In genomic region chr19:54430306-54431254, GRCh38 we compare ENCODE assay signal across 8 cellular contexts. TPM values are rescaled to one million over a fixed set of nuclear protein-coding genes. Genes with fewer than 3 reads are reported as not detected.
DNase-seq lines count a peak whose midpoint lies in the region; ATAC-seq and TF ChIP-seq lines count a peak whose summit lies in the region.

No MANE protein-coding gene starts in this region.

- peak; percentile 64 for TF ChIP-seq CTCF in PC-9 (conservative IDR thresholded peaks at IDR 0.05)

- DNase-seq in DMS 273 (lab: John Stamatoyannopoulos, UW; ENCODE audit: unreplicated experiment) (peak; percentile 55), DMS 273 treated with DMSO at 0.1 percent for 48 hours (lab: John Stamatoyannopoulos, UW) (no peak), PC-9 (peak; percentile 81 to 85)
- DNase-seq in stimulated activated CD4-positive, alpha-beta T cell treated with anti-CD3 and anti-CD28 coated beads, Interleukin-1b, Interleukin-23, amount 100 ng/mL, for 24 hours (ENCODE audit: low read depth in 4 of 4, low spot score in 1 of 4), result peak in 3 of 4 experiments; percentile 18 to 40 (median 36)

- peak overlapping the region; percentile 68; the same call in 1 of the 2 replicates for H2AFZ ChIP-seq in PC-9

- H3K9me3 ChIP-seq in PC-9 (ENCODE audit: insufficient read depth, low read depth) (no peaks in the 10 kb centered on the region), iPS-18c (ENCODE audit: control insufficient read depth, insufficient read depth, low read length) (no peaks in the 10 kb centered on the region)

- no peak for ATAC-seq in HG02763 (IDR thresholded peaks at IDR 0.05; ENCODE audit: unreplicated experiment)
- no peak for ATAC-seq in GM18909 (IDR thresholded peaks at IDR 0.05; ENCODE audit: poor library complexity, unreplicated experiment)

- H3K4me3 ChIP-seq in PC-9, result peak overlapping the region; percentile 59
- peak overlapping the region; percentile 50; the same call in 1 of the 2 replicates for H3K4me3 ChIP-seq in iPS-18c (ENCODE audit: insufficient read depth, low read depth, low read length)

- POLR2A ChIA-PET in PC-9 (lab: Charles Lee; ENCODE audit: unreplicated experiment), result interaction anchor here (0.5 to 1.2 kb wide), 7 partner anchors 18 to 1903 kb away, joined by 3 to 19 read pairs (median 7); partner anchors contain the start of gene LENG8

- intact Hi-C loops in PC-9 (cut with micrococcal nuclease; ENCODE audit: unreplicated experiment), result loop anchor here (1.0 kb wide), 1 partner anchor 34 kb away; no protein-coding TSS in a partner anchor

- H3K27me3 ChIP-seq in PC-9 (ENCODE audit: insufficient read depth, low read depth), result no peaks in the 10 kb centered on the region

- peaks cover 41% of the 10 kb centered on the region for H3F3A ChIP-seq in PC-9 (ENCODE audit: insufficient read depth, low read depth)

- H3K9me2 ChIP-seq in PC-9 (ENCODE audit: insufficient read depth), result no peaks in the 10 kb centered on the region

- BruUV-seq in PC-9 (replicated peaks; lab: Mats Ljungman, UMichigan), result no TSS peak

- no peaks in the 10 kb centered on the region for H4K20me1 ChIP-seq in PC-9 (ENCODE audit: insufficient read depth)

- no peaks in the 10 kb centered on the region for H3K79me2 ChIP-seq in PC-9 (ENCODE audit: low read depth)

- peak overlapping the region; percentile 77 for H3K4me2 ChIP-seq in PC-9

- H3K4me1 ChIP-seq in PC-9 (replicated peaks; ENCODE audit: insufficient read depth), result peaks cover 58% of the 10 kb centered on the region

- CTCF ChIA-PET in PC-9 (lab: Charles Lee), result interaction anchor here (0.5 to 0.7 kb wide), 8 partner anchors 17 to 1741 kb away, joined by 3 to 11 read pairs (median 8); no protein-coding TSS in a partner anchor

- H3K36me3 ChIP-seq in PC-9 (ENCODE audit: low read depth), result no peaks in the 10 kb centered on the region

- H3K27ac ChIP-seq in PC-9 (peak overlapping the region; percentile 99), angular gyrus (ENCODE audit: low read depth, low read length) (peak overlapping the region; percentile 66)

RNA-seq across cellular contexts. Expression of gene TTYH1, which starts 15.3 kb away (rescaled TPM):
- total RNA-seq in PC-9 (2021), result 1.6 and 2.4 TPM in 2 replicates

RNA-seq across cellular contexts. Expression of gene LENG8, which starts 18.4 kb away (rescaled TPM):
- total RNA-seq in PC-9 (2021), result 274 and 279 TPM in 2 replicates

RNA-seq across cellular contexts. Expression of gene LENG9, which starts 33.0 kb away (rescaled TPM):
- total RNA-seq in PC-9 (2021), result 7.0 and 8.9 TPM in 2 replicates

RNA-seq across cellular contexts. Expression of gene CDC42EP5, which starts 42.5 kb away (rescaled TPM):
- total RNA-seq in PC-9 (2021), result 25.1 and 48.5 TPM in 2 replicates
